In genomic region chr3:116920836-116921596, GRCh38 we compare ENCODE assay signal across 27 cellular contexts.
DNase-seq lines count a peak whose midpoint lies in the region; ATAC-seq and TF ChIP-seq lines count a peak whose summit lies in the region.
"Had no signal": no experiment of that assay in that cellular context is flagged by ENCODE, and none has a peak within 500 bp of the region (broad histone marks: within the 10 kb centered on the region; RNA-seq: fewer than 3 reads in every experiment).

No MANE protein-coding gene starts in this region.

- no peak overlapping the region for H3K4me3 ChIP-seq in LNCaP clone FGC (ENCODE audit: low read depth, low read length)
- H3K4me3 ChIP-seq: body of pancreas, hepatocyte, pancreas, Peyer's patch, right atrium auricular region, spleen, tibial nerve had no signal

- DNase-seq in COLO668 (lab: John Stamatoyannopoulos, UW; ENCODE audit: unreplicated experiment) (peak; percentile 0), LNCaP clone FGC (ENCODE audit: low read depth) (peak; percentile 35), amniotic epithelial cell (ENCODE audit: low read depth) (peak; percentile 60), glomerular endothelial cell (ENCODE audit: extremely low read depth, low read depth, low spot score) (peak; percentile 4), cerebellum (ENCODE audit: low spot score) (no peak)
- DNase-seq: ACHN; activated CD4-positive, alpha-beta T cell treated with anti-CD3 and anti-CD28 coated beads for 48 hours; activated gamma-delta T cell treated with Interleukin-2 at 50 U/mL for 16 hours; activated T-cell treated with anti-CD3 and anti-CD28 coated beads, Interleukin-2, amount 50 U/mL, for 24 hours; body of pancreas; DMS79 treated with DMSO at 0.1 percent for 48 hours; foreskin melanocyte; Karpas-422; MV-4-11; NCI-H1694; NCI-H2171 treated with DMSO at 0.1 percent for 48 hours; NCI-H510A treated with DMSO at 0.1 percent for 48 hours; pancreas; Peyer's patch; spleen; WERI-Rb-1 had no signal

- no peak for TF ChIP-seq CTCF in LNCaP clone FGC (IDR thresholded peaks at IDR 0.05; ENCODE audit: control insufficient read depth, extremely low read depth, insufficient read depth)

- ATAC-seq in GM18870 (IDR thresholded peaks at IDR 0.05; ENCODE audit: unreplicated experiment) = no peak
- no peak for ATAC-seq in GM18868 (IDR thresholded peaks at IDR 0.05; ENCODE audit: unreplicated experiment)
- ATAC-seq: body of pancreas, left lobe of liver, pancreas had no signal
